27 cellular contexts compared by ENCODE assay signal in the genomic region with DNA sequence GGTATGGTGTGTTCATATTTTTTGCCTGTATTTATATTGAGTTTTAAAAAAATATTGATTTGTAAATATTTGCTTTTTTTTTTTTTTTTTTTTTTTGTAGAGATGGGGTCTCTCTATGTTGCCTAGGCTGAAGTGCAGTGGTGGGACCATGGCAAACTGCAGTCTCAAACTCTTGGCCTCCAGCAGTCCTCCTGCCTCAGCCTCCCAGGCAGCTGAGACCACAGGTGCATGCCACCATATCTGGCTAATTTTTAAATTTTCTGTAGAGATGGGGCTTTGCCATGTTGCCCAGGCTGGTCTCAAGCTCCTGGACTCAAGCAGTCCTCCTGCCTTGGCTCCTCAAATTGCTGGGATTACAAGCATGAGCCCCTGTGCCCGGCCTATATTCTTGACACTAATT.
"Had no signal": no experiment of that assay in that cellular context is flagged by ENCODE, and none has a peak within 500 bp of the region (broad histone marks: within the 10 kb centered on the region; RNA-seq: fewer than 3 reads in every experiment).

No MANE protein-coding gene starts in this region.

- H3K27me3 ChIP-seq: colonic mucosa, dorsolateral prefrontal cortex, esophagus muscularis mucosa, esophagus squamous epithelium, gastrocnemius medialis, heart left ventricle, heart right ventricle had no signal

- ATAC-seq: effector memory CD8-positive, alpha-beta T cell; esophagus mucosa; foreskin keratinocyte; gastrocnemius medialis; gastroesophageal sphincter; heart left ventricle; heart right ventricle had no signal

- H3K4me1 ChIP-seq: colonic mucosa, esophagus muscularis mucosa, esophagus squamous epithelium, foreskin keratinocyte, gastrocnemius medialis, gastroesophageal sphincter, heart left ventricle, heart right ventricle had no signal

- H3K27ac ChIP-seq: colonic mucosa, coronary artery, epithelial cell of prostate, esophagus muscularis mucosa, esophagus squamous epithelium, foreskin keratinocyte, gastrocnemius medialis, gastroesophageal sphincter, heart left ventricle, heart right ventricle had no signal

- H3K4me3 ChIP-seq: colonic mucosa, coronary artery, dorsolateral prefrontal cortex, esophagus muscularis mucosa, esophagus squamous epithelium, gastrocnemius medialis, gastroesophageal sphincter, heart left ventricle, heart right ventricle had no signal

- H3K36me3 ChIP-seq: colonic mucosa, esophagus muscularis mucosa, esophagus squamous epithelium, gastrocnemius medialis, gastroesophageal sphincter, heart left ventricle had no signal

- H3K9me3 ChIP-seq: colonic mucosa, esophagus squamous epithelium, gastrocnemius medialis had no signal

- FAIRE-seq: colon, endometrium, endothelial cell of umbilical vein had no signal

- DNase-seq: colonic mucosa; cortex of kidney; dermis blood vessel endothelial cell; dorsolateral prefrontal cortex; effector CD4-positive, alpha-beta T cell; effector CD8-positive, alpha-beta T cell; effector memory CD4-positive, alpha-beta T cell; effector memory CD8-positive, alpha-beta T cell; endodermal cell; erythroblast; esophagus squamous epithelium; foreskin fibroblast; foreskin keratinocyte; foreskin melanocyte; gastrocnemius medialis; glutamatergic neuron; head of caudate nucleus; heart left ventricle; heart right ventricle had no signal
